In genomic region chr13:95250961-95251360, GRCh38 we compare ENCODE assay signal across 17 cellular contexts. TPM values are rescaled to one million over a fixed set of nuclear protein-coding genes. Genes with fewer than 3 reads are reported as not detected.
DNase-seq lines count a peak whose midpoint lies in the region; ATAC-seq lines count a peak whose summit lies in the region.
"Had no signal": no experiment of that assay in that cellular context is flagged by ENCODE, and none has a peak within 500 bp of the region (broad histone marks: within the 10 kb centered on the region; RNA-seq: fewer than 3 reads in every experiment).

No MANE protein-coding gene starts in this region.

- H3K4me2 ChIP-seq in neuronal stem cell (ENCODE audit: insufficient read depth, low read length, poor library complexity, severe bottlenecking), result no peak overlapping the region

- H2BK15ac ChIP-seq in neuronal stem cell (ENCODE audit: low read length), result no peak overlapping the region

- peaks cover 25% of the 10 kb centered on the region for H3K36me3 Mint-ChIP-seq in stimulated activated memory B cell treated with anti-CD40 and anti-IgM and Interleukin-4, amounts not matched to agents 10 μg/mL and 1 μg/mL and 100 μg/mL, for 72 hours
- H3K36me3 Mint-ChIP-seq: mesothelial cell of epicardium had no signal

- no peak overlapping the region for H3K18ac ChIP-seq in neuronal stem cell (ENCODE audit: low read length)

- WGBS in neuronal stem cell (ENCODE audit: extremely low coverage in 2 of 2, insufficient read length in 2 of 2, insufficient replicate concordance in 1 of 2), 2 donors, result no CpG with 5 or more reads among the region's 1 CpG

- no peak overlapping the region for H2BK120ac ChIP-seq in neuronal stem cell (ENCODE audit: low read depth, low read length)

- H2BK12ac ChIP-seq in neuronal stem cell (ENCODE audit: low read length), result no peak overlapping the region

- H2BK5ac ChIP-seq in neuronal stem cell (ENCODE audit: low read length), result no peak overlapping the region

- no peak overlapping the region for H3K27ac ChIP-seq in neuronal stem cell (replicated peaks; ENCODE audit: low read length)
- H3K27ac ChIP-seq: C4-2B, cardiac muscle cell, right atrium auricular region had no signal

- no peak overlapping the region for H2AK5ac ChIP-seq in neuronal stem cell (ENCODE audit: low read depth, low read length)

- no peak overlapping the region for H2AFZ ChIP-seq in neuronal stem cell (ENCODE audit: low read length)

- no peaks in the 10 kb centered on the region for H3K9me3 ChIP-seq in neuronal stem cell (replicated peaks in 1 of 2; ENCODE audit: control insufficient read depth in 2 of 2, insufficient read depth in 1 of 2, low read depth in 1 of 2, low read length in 2 of 2)
- H3K9me3 ChIP-seq: right atrium auricular region had no signal

- H4K91ac ChIP-seq in neuronal stem cell (ENCODE audit: low read depth, low read length, poor library complexity), result no peak overlapping the region

- H3K27ac Mint-ChIP-seq in stimulated activated memory B cell treated with anti-CD40 and anti-IgM and Interleukin-4, amounts not matched to agents 10 μg/mL and 1 μg/mL and 100 μg/mL, for 72 hours, result peak overlapping the region; percentile 73
- H3K27ac Mint-ChIP-seq: activated CD4-positive, alpha-beta T cell treated with anti-CD3 and anti-CD28 coated beads, Interleukin-2, amount 10 ng/mL, durations not matched to agents 24 days and 14 days; mesothelial cell of epicardium had no signal

- H3K23ac ChIP-seq in neuronal stem cell (ENCODE audit: low read depth, low read length, poor library complexity), result no peak overlapping the region

- H3K27me3 ChIP-seq in neuronal stem cell (ENCODE audit: control insufficient read depth in 3 of 3, insufficient read depth in 3 of 3, low read depth in 1 of 3, low read length in 3 of 3), result no peaks in the 10 kb centered on the region
- H3K27me3 ChIP-seq: cardiac muscle cell, right atrium auricular region had no signal

- no peak overlapping the region for H3K14ac ChIP-seq in neuronal stem cell (ENCODE audit: low read length)

- no peaks in the 10 kb centered on the region for H3K27me3 Mint-ChIP-seq in stimulated activated memory B cell treated with anti-CD40 and anti-IgM and Interleukin-4, amounts not matched to agents 10 μg/mL and 1 μg/mL and 100 μg/mL, for 72 hours
- H3K27me3 Mint-ChIP-seq: activated CD4-positive, alpha-beta T cell treated with anti-CD3 and anti-CD28 coated beads, Interleukin-2, amount 10 ng/mL, durations not matched to agents 24 days and 14 days had no signal

- peaks cover 38% of the 10 kb centered on the region for H3K4me1 Mint-ChIP-seq in stimulated activated memory B cell treated with anti-CD40 and anti-IgM and Interleukin-4, amounts not matched to agents 10 μg/mL and 1 μg/mL and 100 μg/mL, for 72 hours

- no peaks in the 10 kb centered on the region for H3K79me1 ChIP-seq in neuronal stem cell (ENCODE audit: low read depth, low read length)

- H3K9me3 Mint-ChIP-seq in stimulated activated memory B cell treated with anti-CD40 and anti-IgM and Interleukin-4, amounts not matched to agents 10 μg/mL and 1 μg/mL and 100 μg/mL, for 72 hours, result peaks cover 3% of the 10 kb centered on the region
- H3K9me3 Mint-ChIP-seq: activated CD4-positive, alpha-beta T cell treated with anti-CD3 and anti-CD28 coated beads, Interleukin-2, amount 10 ng/mL, durations not matched to agents 24 days and 14 days; mesothelial cell of epicardium had no signal

- H3K9ac ChIP-seq in neuronal stem cell (ENCODE audit: low read depth, low read length, poor library complexity), result no peak overlapping the region

- peaks cover 0 to 2% of the 10 kb centered on the region in 2 donors for H3K4me1 ChIP-seq in neuronal stem cell (ENCODE audit: control insufficient read depth in 2 of 2, insufficient read depth in 1 of 2, low read depth in 1 of 2, low read length in 2 of 2)
- H3K4me1 ChIP-seq: right atrium auricular region had no signal

- H3K4me3 ChIP-seq in neuronal stem cell (ENCODE audit: low read length in 2 of 2), result no peak overlapping the region
- H3K4me3 ChIP-seq: cardiac muscle cell, right atrium auricular region had no signal

- no peak overlapping the region for H4K8ac ChIP-seq in neuronal stem cell (ENCODE audit: low read depth, low read length)

- DNase-seq in cerebellar nuclear complex (lab: John Stamatoyannopoulos, UW) (no peak), neuronal stem cell (ENCODE audit: low spot score) (no peak), pons (ENCODE audit: low spot score) (no peak)
- DNase-seq: activated CD4-positive, alpha-beta T cell treated with anti-CD3 and anti-CD28 coated beads, Interleukin-2, amount 10 ng/mL, durations not matched to agents 24 days and 14 days; effector CD4-positive, alpha-beta T cell; kidney glomerular epithelial cell; NCI-H226; SHP77; T-helper 9 cell had no signal

- no peak overlapping the region for H3K4me3 Mint-ChIP-seq in stimulated activated memory B cell treated with anti-CD40 and anti-IgM and Interleukin-4, amounts not matched to agents 10 μg/mL and 1 μg/mL and 100 μg/mL, for 72 hours
- H3K4me3 Mint-ChIP-seq: activated CD4-positive, alpha-beta T cell treated with anti-CD3 and anti-CD28 coated beads, Interleukin-2, amount 10 ng/mL, durations not matched to agents 24 days and 14 days; mesothelial cell of epicardium had no signal

- ATAC-seq in GM19438 (IDR thresholded peaks at IDR 0.05; ENCODE audit: low read depth, unreplicated experiment), result peak; percentile 72
- peak; percentile 34 for ATAC-seq in HG02610 (IDR thresholded peaks at IDR 0.05; ENCODE audit: unreplicated experiment)
- ATAC-seq in HG03571 (IDR thresholded peaks at IDR 0.05; ENCODE audit: unreplicated experiment), result peak; percentile 49
- ATAC-seq in stimulated activated memory B cell treated with anti-CD40 and anti-IgM and Interleukin-4, amounts not matched to agents 10 μg/mL and 1 μg/mL and 100 μg/mL, for 72 hours, result no peak

- H3K36me3 ChIP-seq in neuronal stem cell (replicated peaks in 1 of 2; ENCODE audit: control insufficient read depth in 2 of 2, insufficient read depth in 2 of 2, low read length in 2 of 2), result peaks cover 0 to 4% of the 10 kb centered on the region in 2 donors
- H3K36me3 ChIP-seq: cardiac muscle cell, right atrium auricular region had no signal

- H3K4ac ChIP-seq in neuronal stem cell (ENCODE audit: low read length), result no peak overlapping the region

RNA-seq across cellular contexts. Expression of gene ABCC4, which starts 50.3 kb away (rescaled TPM):
- 10.9 TPM for polyA plus RNA-seq in neuronal stem cell (2013, experiment 1 of 2)
- 11.1 TPM for polyA plus RNA-seq in neuronal stem cell (2013, experiment 2 of 2)
